In genomic region chr6:75830959-75831885, GRCh38 we compare ENCODE assay signal across 9 cellular contexts.
DNase-seq lines count a peak whose midpoint lies in the region; ATAC-seq, FAIRE-seq and TF ChIP-seq lines count a peak whose summit lies in the region.
"Had no signal": no experiment of that assay in that cellular context is flagged by ENCODE, and none has a peak within 500 bp of the region (broad histone marks: within the 10 kb centered on the region; RNA-seq: fewer than 3 reads in every experiment).

No MANE protein-coding gene starts in this region.

- ATAC-seq in GM19025 (IDR thresholded peaks at IDR 0.05; ENCODE audit: low read depth, unreplicated experiment) (peak; percentile 67), HG03196 (IDR thresholded peaks at IDR 0.05; ENCODE audit: unreplicated experiment) (peak; percentile 51)

- no peaks in the 10 kb centered on the region for H3K4me1 ChIP-seq in endodermal cell (ENCODE audit: control insufficient read depth, insufficient read depth, low read length)

- TF ChIP-seq CTCF in choroid plexus epithelial cell (conservative IDR thresholded peaks at IDR 0.05; ENCODE audit: low read depth, low read length) (no peak), endodermal cell (conservative IDR thresholded peaks at IDR 0.05) (no peak), D721Med (IDR thresholded peaks at IDR 0.05; ENCODE audit: insufficient read depth, missing control alignments) (no peak)

- no peak overlapping the region for H3K4me3 Mint-ChIP-seq in endodermal cell
- H3K4me3 Mint-ChIP-seq: activated B cell treated with CpG ODN at 0.5 μM for 24 hours had no signal

- DNase-seq in AG20443 (ENCODE audit: low spot score), result peak; percentile 41
- peak; percentile 42 for DNase-seq in choroid plexus epithelial cell (ENCODE audit: low read depth)
- no peak for DNase-seq in endodermal cell
- no peak for DNase-seq in NCI-H524 treated with DMSO at 0.1 percent for 48 hours (lab: John Stamatoyannopoulos, UW)
- DNase-seq in substantia nigra (lab: John Stamatoyannopoulos, UW), result no peak
- DNase-seq in D721Med (ENCODE audit: insufficient read length, low spot score), result no peak
- DNase-seq: activated B cell treated with CpG ODN at 0.5 μM for 24 hours had no signal

- peaks cover 43% of the 10 kb centered on the region for H3K36me3 ChIP-seq in endodermal cell (ENCODE audit: control insufficient read depth, insufficient read depth, low read length)

- no peaks in the 10 kb centered on the region for H3K9me3 ChIP-seq in endodermal cell (ENCODE audit: control insufficient read depth, low read length)

- no peaks in the 10 kb centered on the region for H3K27me3 ChIP-seq in endodermal cell (ENCODE audit: control insufficient read depth, insufficient read depth, low read length, poor library complexity, severe bottlenecking)

- WGBS in endodermal cell (ENCODE audit: insufficient coverage in 1 of 2, insufficient read length in 1 of 2), 2 experiments, result 95 to 97% methylated on average over 9 to 12 of the region's 12 CpGs

- H3K4me1 Mint-ChIP-seq in endodermal cell, result no peaks in the 10 kb centered on the region
- H3K4me1 Mint-ChIP-seq: activated B cell treated with CpG ODN at 0.5 μM for 24 hours had no signal

- H3K27ac ChIP-seq in endodermal cell (ENCODE audit: low read depth, low read length), result no peak overlapping the region
- no peak overlapping the region for H3K27ac ChIP-seq in substantia nigra (ENCODE audit: low read depth, low read length, poor library complexity, severe bottlenecking)

- H3K9me3 Mint-ChIP-seq in endodermal cell, result no peaks in the 10 kb centered on the region
- H3K9me3 Mint-ChIP-seq: activated B cell treated with CpG ODN at 0.5 μM for 24 hours had no signal

- H3K27ac Mint-ChIP-seq in endodermal cell, result no peak overlapping the region
- H3K27ac Mint-ChIP-seq: activated B cell treated with CpG ODN at 0.5 μM for 24 hours had no signal

- no peaks in the 10 kb centered on the region for H3K27me3 Mint-ChIP-seq in endodermal cell (ENCODE audit: insufficient read depth)
- H3K27me3 Mint-ChIP-seq: activated B cell treated with CpG ODN at 0.5 μM for 24 hours had no signal

- H3K36me3 Mint-ChIP-seq in endodermal cell (ENCODE audit: low read depth), result peaks cover 26% of the 10 kb centered on the region

- H3K4me3 ChIP-seq in choroid plexus epithelial cell (ENCODE audit: low read depth, low read length) (no peak overlapping the region), endodermal cell (ENCODE audit: low read length) (no peak overlapping the region)

- no peak for FAIRE-seq in D721Med (lab: Jason Lieb, UNC)

- H3K9ac ChIP-seq in endodermal cell (ENCODE audit: extremely low read depth, low read length, poor library complexity, severe bottlenecking), result no peak overlapping the region

Comparison
In these comparisons a context has a peak if more than half of its experiments do, and no peak if none do; other contexts are left out.
1. DNase-seq: peak in AG20443 (single experiment) and choroid plexus epithelial cell (single experiment); none in endodermal cell (single experiment), NCI-H524 treated with DMSO at 0.1 percent for 48 hours (single experiment), substantia nigra (0 of 49) and D721Med (single experiment).